14 cellular contexts compared by ENCODE assay signal in genomic region chr3:69747511-69748248, GRCh38. TPM values are rescaled to one million over a fixed set of nuclear protein-coding genes. Genes with fewer than 3 reads are reported as not detected.
DNase-seq lines count a peak whose midpoint lies in the region; TF ChIP-seq lines count a peak whose summit lies in the region.
"Had no signal": no experiment of that assay in that cellular context is flagged by ENCODE, and none has a peak within 500 bp of the region (broad histone marks: within the 10 kb centered on the region; RNA-seq: fewer than 3 reads in every experiment).

No MANE protein-coding gene starts in this region.

- no peaks in the 10 kb centered on the region for H3K27me3 Mint-ChIP-seq in CD14-positive monocyte (ENCODE audit: low read depth in 3 of 3)
- no peaks in the 10 kb centered on the region for H3K27me3 Mint-ChIP-seq in dendritic cell treated with granulocyte-macrophage colony-stimulating factor and Interleukin-4, amounts not matched to agents 40 ng/mL and 50 ng/mL, for 4 days
- peaks cover 4% of the 10 kb centered on the region for H3K27me3 Mint-ChIP-seq in T-helper 2 cell treated with Interferon-gamma antibody and Interleukin-4, amounts not matched to agents 5 μg/mL and 100 μg/mL, for 36 hours (ENCODE audit: low read depth)

- no peak for TF ChIP-seq CTCF in CD14-positive monocyte (IDR thresholded peaks at IDR 0.05)
- TF ChIP-seq CTCF in NB4 (IDR thresholded peaks at IDR 0.05; ENCODE audit: low read depth, low read length), result no peak

- H3K27ac ChIP-seq in rectal smooth muscle tissue (ENCODE audit: low read depth, low read length), result peak overlapping the region; percentile 65
- H3K27ac ChIP-seq: VCaP had no signal

- DNase-seq in CD14-positive monocyte (ENCODE audit: low spot score), result no peak
- peak; percentile 47 for DNase-seq in NB4 (ENCODE audit: low read depth)
- no peak for DNase-seq in A172 (ENCODE audit: low spot score)
- no peak for DNase-seq in mesenteric fat pad (ENCODE audit: low spot score)
- DNase-seq in T-helper 2 cell treated with Interferon-gamma antibody and Interleukin-4, amounts not matched to agents 5 μg/mL and 100 μg/mL, for 36 hours (ENCODE audit: low spot score), result no peak
- no peak for DNase-seq in COLO668 (lab: John Stamatoyannopoulos, UW; ENCODE audit: unreplicated experiment)
- DNase-seq: BE2C, erythroblast, NCI-H187 treated with DMSO at 0.1 percent for 48 hours, SIG-M5 had no signal

- H3K4me1 Mint-ChIP-seq in CD14-positive monocyte, result peaks cover 76% of the 10 kb centered on the region
- H3K4me1 Mint-ChIP-seq in dendritic cell treated with granulocyte-macrophage colony-stimulating factor and Interleukin-4, amounts not matched to agents 40 ng/mL and 50 ng/mL, for 4 days (ENCODE audit: low read depth), result peaks cover 71% of the 10 kb centered on the region
- H3K4me1 Mint-ChIP-seq in T-helper 2 cell treated with Interferon-gamma antibody and Interleukin-4, amounts not matched to agents 5 μg/mL and 100 μg/mL, for 36 hours (ENCODE audit: low read depth), result no peaks in the 10 kb centered on the region
- H3K4me1 Mint-ChIP-seq: activated naive CD4-positive, alpha-beta T cell treated with anti-CD3 and anti-CD28 coated beads, Interleukin-2, amount 50 U/mL, for 24 hours had no signal

- no peak overlapping the region for H3K9ac ChIP-seq in rectal smooth muscle tissue (ENCODE audit: low read length)

- no peak for TF ChIP-seq POLR2A in NB4 (IDR thresholded peaks at IDR 0.05; ENCODE audit: extremely low read depth, insufficient read length)

- H3K27ac Mint-ChIP-seq in CD14-positive monocyte, result peak overlapping the region; percentile 77 to 93 (median 87)
- H3K27ac Mint-ChIP-seq in dendritic cell treated with granulocyte-macrophage colony-stimulating factor and Interleukin-4, amounts not matched to agents 40 ng/mL and 50 ng/mL, for 4 days, result peak overlapping the region; percentile 78
- no peak overlapping the region for H3K27ac Mint-ChIP-seq in T-helper 2 cell treated with Interferon-gamma antibody and Interleukin-4, amounts not matched to agents 5 μg/mL and 100 μg/mL, for 36 hours
- H3K27ac Mint-ChIP-seq: activated naive CD4-positive, alpha-beta T cell treated with anti-CD3 and anti-CD28 coated beads, Interleukin-2, amount 50 U/mL, for 24 hours had no signal

- H3K4me3 Mint-ChIP-seq in CD14-positive monocyte, result peak overlapping the region; percentile 9 to 75
- H3K4me3 Mint-ChIP-seq in dendritic cell treated with granulocyte-macrophage colony-stimulating factor and Interleukin-4, amounts not matched to agents 40 ng/mL and 50 ng/mL, for 4 days, result peak overlapping the region; percentile 23
- no peak overlapping the region for H3K4me3 Mint-ChIP-seq in T-helper 2 cell treated with Interferon-gamma antibody and Interleukin-4, amounts not matched to agents 5 μg/mL and 100 μg/mL, for 36 hours
- H3K4me3 Mint-ChIP-seq: activated naive CD4-positive, alpha-beta T cell treated with anti-CD3 and anti-CD28 coated beads, Interleukin-2, amount 50 U/mL, for 24 hours had no signal

- H3K4me3 ChIP-seq in NB4 (ENCODE audit: low read depth, low read length), result no peak overlapping the region
- H3K4me3 ChIP-seq in rectal smooth muscle tissue (ENCODE audit: low read length), result no peak overlapping the region

- H3K36me3 Mint-ChIP-seq in CD14-positive monocyte, result peaks cover 0 to 4% of the 10 kb centered on the region in 2 donors
- no peaks in the 10 kb centered on the region for H3K36me3 Mint-ChIP-seq in dendritic cell treated with granulocyte-macrophage colony-stimulating factor and Interleukin-4, amounts not matched to agents 40 ng/mL and 50 ng/mL, for 4 days (ENCODE audit: low read depth)
- no peaks in the 10 kb centered on the region for H3K36me3 Mint-ChIP-seq in T-helper 2 cell treated with Interferon-gamma antibody and Interleukin-4, amounts not matched to agents 5 μg/mL and 100 μg/mL, for 36 hours (ENCODE audit: low read depth)
- H3K36me3 Mint-ChIP-seq: activated naive CD4-positive, alpha-beta T cell treated with anti-CD3 and anti-CD28 coated beads, Interleukin-2, amount 50 U/mL, for 24 hours had no signal

- H3K9me3 Mint-ChIP-seq in CD14-positive monocyte, result no peaks in the 10 kb centered on the region
- H3K9me3 Mint-ChIP-seq in dendritic cell treated with granulocyte-macrophage colony-stimulating factor and Interleukin-4, amounts not matched to agents 40 ng/mL and 50 ng/mL, for 4 days, result no peaks in the 10 kb centered on the region
- H3K9me3 Mint-ChIP-seq in T-helper 2 cell treated with Interferon-gamma antibody and Interleukin-4, amounts not matched to agents 5 μg/mL and 100 μg/mL, for 36 hours, result no peaks in the 10 kb centered on the region
- H3K9me3 Mint-ChIP-seq: activated naive CD4-positive, alpha-beta T cell treated with anti-CD3 and anti-CD28 coated beads, Interleukin-2, amount 50 U/mL, for 24 hours had no signal

- no peaks in the 10 kb centered on the region for H3K27me3 ChIP-seq in rectal smooth muscle tissue (ENCODE audit: control insufficient read depth, insufficient read depth, low read length)
- H3K27me3 ChIP-seq: BE2C had no signal

- intact Hi-C loops in CD14-positive monocyte (cut with micrococcal nuclease), result loop anchor here in 1 of 2 donors (10.0 kb wide), 1 partner anchor 47 kb away; no protein-coding TSS in a partner anchor
- intact Hi-C loops in dendritic cell treated with granulocyte-macrophage colony-stimulating factor and Interleukin-4, amounts not matched to agents 40 ng/mL and 50 ng/mL, for 4 days (cut with micrococcal nuclease), result no loop called here

- H3K4me1 ChIP-seq in rectal smooth muscle tissue (ENCODE audit: control insufficient read depth, insufficient read depth, low read length), result peaks cover 63% of the 10 kb centered on the region
- H3K4me1 ChIP-seq: BE2C had no signal

- no peaks in the 10 kb centered on the region for H3K36me3 ChIP-seq in rectal smooth muscle tissue (ENCODE audit: control insufficient read depth, insufficient read depth, low read length)
- H3K36me3 ChIP-seq: BE2C had no signal

RNA-seq across cellular contexts. Expression of gene MITF, which starts 8.4 kb away (rescaled TPM):
- polyA plus RNA-seq in CD14-positive monocyte, result 10 to 100 TPM; 12.1 to 15.1 TPM
- 22.9 and 25.6 TPM in 2 replicates for total RNA-seq in A172 (2014; rRNA removed; shearing (Covaris generic))
- total RNA-seq in mesenteric fat pad, result 43.8 TPM
